ENCODE assay signal across 7 cellular contexts in genomic region chr19:46783670-46784069, GRCh38. TPM values are rescaled to one million over a fixed set of nuclear protein-coding genes. Genes with fewer than 3 reads are reported as not detected.
DNase-seq lines count a peak whose midpoint lies in the region; ATAC-seq, FAIRE-seq and TF ChIP-seq lines count a peak whose summit lies in the region.

No MANE protein-coding gene starts in this region.

- H3K9ac ChIP-seq in GM12878 (ENCODE audit: control insufficient read depth, insufficient read depth, low read length), result peak overlapping the region; percentile 65; the same call in 1 of the 2 replicates

- in situ Hi-C loops in GM12878 (cut with MboI), result no loop called here

- H2AFZ ChIP-seq in GM12878 (ENCODE audit: control insufficient read depth, low read depth, low read length), result no peak overlapping the region

- H4K20me1 ChIP-seq in GM12878 (ENCODE audit: control insufficient read depth, insufficient read depth), result no peaks in the 10 kb centered on the region; the same call in 1 of the 2 replicates

- H3K4me2 ChIP-seq in GM12878 (ENCODE audit: control insufficient read depth, insufficient read depth), result peak overlapping the region; percentile 81

- FAIRE-seq in GM12878 (lab: Jason Lieb, UNC), result no peak

- H3K27ac Mint-ChIP-seq in osteocyte (ENCODE audit: unreplicated experiment), result peak overlapping the region; percentile 99

- no peaks in the 10 kb centered on the region for H3K9me3 Mint-ChIP-seq in osteocyte (ENCODE audit: unreplicated experiment)

- SMC1A ChIA-PET in GM12878 (lab: Charles Lee; ENCODE audit: uncharacterized antibody, unreplicated experiment), result interaction anchor here (0.8 to 1.4 kb wide), 3 partner anchors 18 to 39 kb away, joined by 3 to 6 read pairs (median 4); no protein-coding TSS in a partner anchor

- no peaks in the 10 kb centered on the region for H3K9me3 ChIP-seq in GM12878 (replicated peaks; ENCODE audit: control insufficient read depth, insufficient read depth, low read length)

- peak overlapping the region; percentile 74 for H3K4me3 ChIP-seq in GM08714 (ENCODE audit: low read length)
- peak overlapping the region; percentile 100; the same call in 1 of the 2 replicates for H3K4me3 ChIP-seq in GM12878

- peaks cover 11 to 21% of the 10 kb centered on the region in 2 experiments; a peak in 3 of 4 replicates for H3K36me3 ChIP-seq in GM12878 (ENCODE audit: control insufficient read depth in 2 of 2, insufficient read depth in 2 of 2, low read length in 1 of 2)

- DNase-seq in NCI-H2029 (lab: John Stamatoyannopoulos, UW) (peak; percentile 81), GM12878 (ENCODE audit: low read depth, low spot score) (no peak), osteocyte (ENCODE audit: extremely low spot score, unreplicated experiment) (no peak), cerebellar nuclear complex (lab: John Stamatoyannopoulos, UW) (no peak)
- no peak for DNase-seq in stimulated activated CD4-positive, alpha-beta T cell treated with anti-CD3 and anti-CD28 coated beads, Interleukin-4, amount 100 ng/mL, for 1 hour
- DNase-seq in stimulated activated CD4-positive, alpha-beta T cell treated with anti-CD3 and anti-CD28 coated beads, Interleukin-4, amount 100 ng/mL, for 4 hours, result no peak

- TF ChIP-seq POLR2A in GM12878 (IDR thresholded peaks at IDR 0.05; ENCODE audit: low read depth, low read length), result no peak

- TF ChIP-seq EP300 in GM12878 (IDR thresholded peaks at IDR 0.05; ENCODE audit: borderline replicate concordance in 1 of 2, control insufficient read depth in 1 of 2, low read depth in 2 of 2, low read length in 2 of 2), result no peak

- peak overlapping the region; percentile 95 for H3K4me3 Mint-ChIP-seq in osteocyte (ENCODE audit: unreplicated experiment)

- CTCF ChIA-PET in GM12878 (lab: Yijun Ruan, JAX), result interaction anchor here (1.2 to 4.4 kb wide), 10 partner anchors 14 to 229 kb away, joined by 4 to 43 read pairs (median 12); no protein-coding TSS in a partner anchor

- TF ChIP-seq RAD21 in GM12878 (IDR thresholded peaks at IDR 0.05; ENCODE audit: insufficient read depth, low read depth, low read length), result no peak

- H3K79me2 ChIP-seq in GM12878 (ENCODE audit: control insufficient read depth, insufficient read depth, low read length), result peaks cover 65% of the 10 kb centered on the region

- POLR2A ChIA-PET in GM12878 (lab: Charles Lee), result interaction anchor here (1.0 to 1.7 kb wide), 4 partner anchors 20 to 330 kb away, joined by 3 to 5 read pairs (median 4); partner anchors contain the start of gene ZC3H4

- peaks cover 38% of the 10 kb centered on the region for H3K36me3 Mint-ChIP-seq in osteocyte (ENCODE audit: unreplicated experiment)

- BruUV-seq in GM12878 (replicated peaks; lab: Mats Ljungman, UMichigan), result no TSS peak

- ATAC-seq in GM12878, result no peak

- peaks cover 54% of the 10 kb centered on the region for H3K4me1 Mint-ChIP-seq in osteocyte (ENCODE audit: unreplicated experiment)

- TF ChIP-seq CTCF in GM12878 (IDR thresholded peaks at IDR 0.05 in 2 of 3, conservative IDR thresholded peaks at IDR 0.05 in 1 of 3; ENCODE audit: control insufficient read depth in 2 of 3, extremely low read depth in 1 of 3, insufficient read depth in 1 of 3, low read depth in 3 of 3, low read length in 3 of 3), result no peak
- no peak for TF ChIP-seq CTCF in osteocyte (IDR thresholded peaks at IDR 0.05)

- H3K4me1 ChIP-seq in GM12878 (ENCODE audit: control insufficient read depth, insufficient read depth, low read length), result 0 out of 2 replicates have a peak, but pooled peaks cover 7% of the 10 kb centered on the region

- H3K27me3 Mint-ChIP-seq in osteocyte (ENCODE audit: unreplicated experiment), result no peaks in the 10 kb centered on the region

- no peaks in the 10 kb centered on the region for H3K27me3 ChIP-seq in GM12878 (replicated peaks in 1 of 2; ENCODE audit: control insufficient read depth in 2 of 2, insufficient read depth in 2 of 2, low read length in 1 of 2)

- WGBS in GM12878 (ENCODE audit: insufficient coverage, insufficient replicate concordance, low lambda C conversion rate, missing lambda C conversion rate), result 93% methylated on average over 2 of the region's 2 CpGs

- intact Hi-C loops in GM12878 (cut with micrococcal nuclease; ENCODE audit: unreplicated experiment), result no loop called here

- H3K27ac ChIP-seq in GM12878 (ENCODE audit: control insufficient read depth, insufficient read depth), result peak overlapping the region; percentile 94; the same call in 1 of the 2 replicates

- RAD21 ChIA-PET in GM12878 (lab: Charles Lee; ENCODE audit: unreplicated experiment), result interaction anchor here (1.9 to 2.5 kb wide), 2 partner anchors 41 to 57 kb away, joined by 7 to 8 read pairs; no protein-coding TSS in a partner anchor

TF ChIP-seq in GM12878, 131 proteins besides CTCF, POLR2A, EP300 and RAD21 (continues in another document):
- TF ChIP-seq NFIC (IDR thresholded peaks at IDR 0.05; ENCODE audit: low read depth, low read length), result no peak
- TF ChIP-seq RUNX3 (IDR thresholded peaks at IDR 0.05; ENCODE audit: low read length), result no peak
- TF ChIP-seq CBFB (IDR thresholded peaks at IDR 0.05; ENCODE audit: low read depth), result no peak

RNA-seq across cellular contexts. Expression of gene SLC1A5, which starts 4.7 kb away (rescaled TPM):
- 38.3 and 43.7 TPM in 2 replicates for total RNA-seq in GM12878 (2013; cell fraction: nucleolus; rRNA removed)
- total RNA-seq in GM12878 (2014; rRNA removed) (73.7 and 76.6 TPM in 2 replicates), GM12878 (2014; rRNA removed; fragmentation: Illumina TruSeq; extraction: Trizol) (35.8 and 36.2 TPM in 2 replicates), GM12878 (2021) (109 and 112 TPM in 2 replicates), osteocyte (313 and 354 TPM in 2 replicates)
- polyA plus RNA-seq in GM12878 (2011; ENCODE audit: low read depth), result 47.6 TPM
- polyA plus RNA-seq in GM12878 (2011; rRNA removed) (22.1 and 60.9 TPM in 2 replicates), GM12878 (2014; fragmentation: Illumina TruSeq; extraction: Trizol) (29.2 and 53.2 TPM in 2 replicates), GM12878 (2014; fragmentation: Nextera tagmentation; extraction: Ambion mirVana) (10 to 100 TPM in 1 of 2 experiments, 1 to 10 TPM in 1; 9.1 to 16.3 TPM), GM12878 (2014; rRNA removed) (60.9 and 68.9 TPM in 2 replicates), GM12878 (2016; fragmentation: Nextera tagmentation; extraction: Ambion mirVana) (100 to 1,000 TPM; 116 to 129 TPM)
- 97.3 and 105 TPM in 2 replicates for polyA plus RNA-seq in GM12878 (2011; cell fraction: cytosol; rRNA removed)
- 43.9 and 51.7 TPM in 2 replicates for polyA plus RNA-seq in GM12878 (2011; cell fraction: nucleus; rRNA removed)
- polyA plus RNA-seq in GM12878 (2012), result 89.1 and 92.1 TPM in 2 replicates
- polyA minus RNA-seq in GM12878 (2011; rRNA and poly(A)+ RNA removed), result 78.3 and 105 TPM in 2 replicates
- polyA minus RNA-seq in GM12878 (2011; cell fraction: cytosol; rRNA and poly(A)+ RNA removed), result 30.7 and 31.9 TPM in 2 replicates
- 19.5 and 29.7 TPM in 2 replicates for polyA minus RNA-seq in GM12878 (2011; cell fraction: nucleus; rRNA and poly(A)+ RNA removed)

RNA-seq across cellular contexts. Expression of gene STRN4, which starts 37.4 kb away (rescaled TPM):
- total RNA-seq in GM12878 (2013; cell fraction: nucleolus; rRNA removed), result 77.4 and 81.2 TPM in 2 replicates
- 51.1 and 54.8 TPM in 2 replicates for total RNA-seq in GM12878 (2014; rRNA removed)
- total RNA-seq in GM12878 (2014; rRNA removed; fragmentation: Illumina TruSeq; extraction: Trizol), result 17.5 and 18.9 TPM in 2 replicates
- 55.0 and 56.1 TPM in 2 replicates for total RNA-seq in GM12878 (2021)
- polyA plus RNA-seq in GM12878 (2011; ENCODE audit: low read depth), result 12.4 TPM
- polyA plus RNA-seq in GM12878 (2011; rRNA removed), result 19.7 and 26.1 TPM in 2 replicates
- 45.1 and 60.8 TPM in 2 replicates for polyA plus RNA-seq in GM12878 (2011; cell fraction: cytosol; rRNA removed)
- polyA plus RNA-seq in GM12878 (2011; cell fraction: nucleus; rRNA removed), result 186 and 249 TPM in 2 replicates
- polyA plus RNA-seq in GM12878 (2012), result 35.8 and 44.1 TPM in 2 replicates
- 4.5 and 16.0 TPM in 2 replicates for polyA plus RNA-seq in GM12878 (2014; fragmentation: Illumina TruSeq; extraction: Trizol)
- 1 to 10 TPM in 1 of 2 experiments, under 1 TPM in 1; 0.42 to 1.6 TPM for polyA plus RNA-seq in GM12878 (2014; fragmentation: Nextera tagmentation; extraction: Ambion mirVana)
- polyA plus RNA-seq in GM12878 (2014; rRNA removed), result 62.8 and 65.4 TPM in 2 replicates
- 10 to 100 TPM in 1 of 2 experiments, 1 to 10 TPM in 1; 6.6 to 27.9 TPM for polyA plus RNA-seq in GM12878 (2016; fragmentation: Nextera tagmentation; extraction: Ambion mirVana)
- 30.9 and 64.5 TPM in 2 replicates for polyA minus RNA-seq in GM12878 (2011; rRNA and poly(A)+ RNA removed)
- polyA minus RNA-seq in GM12878 (2011; cell fraction: cytosol; rRNA and poly(A)+ RNA removed), result 18.6 and 18.7 TPM in 2 replicates
- 39.0 and 63.6 TPM in 2 replicates for polyA minus RNA-seq in GM12878 (2011; cell fraction: nucleus; rRNA and poly(A)+ RNA removed)
- 87.1 and 93.5 TPM in 2 replicates for total RNA-seq in osteocyte

RNA-seq across cellular contexts. Expression of gene FKRP, which starts 37.8 kb away (rescaled TPM):
- total RNA-seq in GM12878 (2013; cell fraction: nucleolus; rRNA removed), result 13.5 and 18.7 TPM in 2 replicates
- 7.9 and 10.1 TPM in 2 replicates for total RNA-seq in GM12878 (2014; rRNA removed)
- 5.8 and 6.9 TPM in 2 replicates for total RNA-seq in GM12878 (2014; rRNA removed; fragmentation: Illumina TruSeq; extraction: Trizol)
- 13.0 and 13.3 TPM in 2 replicates for total RNA-seq in GM12878 (2021)
- 5.4 TPM for polyA plus RNA-seq in GM12878 (2011; ENCODE audit: low read depth)
- polyA plus RNA-seq in GM12878 (2011; rRNA removed), result 3.3 and 4.2 TPM in 2 replicates
- 4.9 and 8.7 TPM in 2 replicates for polyA plus RNA-seq in GM12878 (2011; cell fraction: cytosol; rRNA removed)
- 11.0 and 19.0 TPM in 2 replicates for polyA plus RNA-seq in GM12878 (2011; cell fraction: nucleus; rRNA removed)
- 5.9 and 11.6 TPM in 2 replicates for polyA plus RNA-seq in GM12878 (2012)
- 8.0 and 8.7 TPM in 2 replicates for polyA plus RNA-seq in GM12878 (2014; fragmentation: Illumina TruSeq; extraction: Trizol)
- polyA plus RNA-seq in GM12878 (2014; fragmentation: Nextera tagmentation; extraction: Ambion mirVana), result 1 to 10 TPM; 1.3 to 1.8 TPM
- polyA plus RNA-seq in GM12878 (2014; rRNA removed), result 14.1 and 14.2 TPM in 2 replicates
- polyA plus RNA-seq in GM12878 (2016; fragmentation: Nextera tagmentation; extraction: Ambion mirVana), result 1 to 10 TPM; 6.7 to 8.8 TPM
- 2.9 and 4.9 TPM in 2 replicates for polyA minus RNA-seq in GM12878 (2011; rRNA and poly(A)+ RNA removed)
- 1.2 and 1.5 TPM in 2 replicates for polyA minus RNA-seq in GM12878 (2011; cell fraction: cytosol; rRNA and poly(A)+ RNA removed)
- polyA minus RNA-seq in GM12878 (2011; cell fraction: nucleus; rRNA and poly(A)+ RNA removed), result 3.6 and 4.2 TPM in 2 replicates
- total RNA-seq in osteocyte, result 34.0 and 37.7 TPM in 2 replicates
